ENCODE assay signal across 25 cellular contexts in the genomic region with DNA sequence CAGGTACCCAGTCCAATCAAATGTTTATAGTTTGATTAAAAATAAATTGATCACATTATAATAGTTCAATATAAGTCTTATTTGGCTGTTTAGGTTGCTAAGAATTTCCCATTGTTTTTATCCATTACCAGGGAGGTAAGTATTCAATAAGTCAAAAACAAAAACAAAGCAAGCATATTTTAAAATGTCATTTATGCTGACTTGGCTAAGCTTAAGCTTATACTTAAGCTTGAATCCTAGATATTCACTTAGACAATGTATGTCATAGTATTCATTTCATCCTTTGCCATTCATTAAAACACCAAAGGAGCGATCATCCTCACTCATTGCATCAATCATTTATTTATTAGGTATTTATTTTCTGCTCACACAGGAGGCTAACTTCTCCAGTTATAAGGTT.
"Had no signal": no experiment of that assay in that cellular context is flagged by ENCODE, and none has a peak within 500 bp of the region (broad histone marks: within the 10 kb centered on the region; RNA-seq: fewer than 3 reads in every experiment).

No MANE protein-coding gene starts in this region.

- H3K36me3 ChIP-seq: colonic mucosa, left ventricle myocardium inferior, lower lobe of right lung, neural progenitor cell, ovary, spleen, thoracic aorta had no signal

- H3K4me3 ChIP-seq: colonic mucosa, left ventricle myocardium inferior, lower lobe of right lung, neural progenitor cell, ovary, spleen, thoracic aorta had no signal

- H3K4me1 ChIP-seq: colonic mucosa, foreskin keratinocyte had no signal

- H3K4me2 ChIP-seq: neural progenitor cell had no signal

- FAIRE-seq: endothelial cell of umbilical vein had no signal

- DNase-seq: colonic mucosa; dermis blood vessel endothelial cell; effector CD4-positive, alpha-beta T cell; endodermal cell; erythroblast; foreskin keratinocyte; immature natural killer cell; kidney; left cardiac atrium; left ventricle myocardium inferior; lower lobe of right lung; natural killer cell; nucleus accumbens; ovary; right cardiac atrium; spleen; stimulated activated CD4-positive, alpha-beta T cell treated with anti-CD3 and anti-CD28 coated beads, Interleukin-15, amount 100 ng/mL, for 24 hours; stimulated activated CD4-positive, alpha-beta T cell treated with anti-CD3 and anti-CD28 coated beads, Interleukin-1b, Interleukin-23, amount 100 ng/mL, for 48 hours; stimulated activated CD4-positive, alpha-beta T cell treated with anti-CD3 and anti-CD28 coated beads, Interleukin-4, amount 100 ng/mL, for 24 hours; stimulated activated naive B cell treated with anti-CD40 and anti-IgM and Interleukin-4, amounts not matched to agents 10 μg/mL and 1 μg/mL and 100 μg/mL, for 72 hours; stimulated activated naive CD8-positive, alpha-beta T cell treated with anti-CD3 and anti-CD28 coated beads, Interleukin-15, amount 100 ng/mL, for 72 hours; trophoblast cell had no signal

- H3K9me3 ChIP-seq: colonic mucosa, left ventricle myocardium inferior, lower lobe of right lung, ovary, spleen, thoracic aorta had no signal

- H3K27ac ChIP-seq: colonic mucosa, foreskin keratinocyte, left ventricle myocardium inferior, lower lobe of right lung, neural progenitor cell, ovary, spleen, thoracic aorta had no signal

- H3K27me3 ChIP-seq: colonic mucosa, foreskin keratinocyte, neural progenitor cell, ovary had no signal

- H3K9ac ChIP-seq: neural progenitor cell had no signal

- H2AFZ ChIP-seq: neural progenitor cell had no signal

- ATAC-seq: foreskin keratinocyte; left cardiac atrium; lower lobe of right lung; natural killer cell; right cardiac atrium; stimulated activated naive B cell treated with anti-CD40 and anti-IgM and Interleukin-4, amounts not matched to agents 10 μg/mL and 1 μg/mL and 100 μg/mL, for 72 hours; stimulated activated naive CD8-positive, alpha-beta T cell treated with anti-CD3 and anti-CD28 coated beads, Interleukin-15, amount 100 ng/mL, for 72 hours had no signal
